Comparison of ENCODE assay signal across 10 cellular contexts in the genomic region with DNA sequence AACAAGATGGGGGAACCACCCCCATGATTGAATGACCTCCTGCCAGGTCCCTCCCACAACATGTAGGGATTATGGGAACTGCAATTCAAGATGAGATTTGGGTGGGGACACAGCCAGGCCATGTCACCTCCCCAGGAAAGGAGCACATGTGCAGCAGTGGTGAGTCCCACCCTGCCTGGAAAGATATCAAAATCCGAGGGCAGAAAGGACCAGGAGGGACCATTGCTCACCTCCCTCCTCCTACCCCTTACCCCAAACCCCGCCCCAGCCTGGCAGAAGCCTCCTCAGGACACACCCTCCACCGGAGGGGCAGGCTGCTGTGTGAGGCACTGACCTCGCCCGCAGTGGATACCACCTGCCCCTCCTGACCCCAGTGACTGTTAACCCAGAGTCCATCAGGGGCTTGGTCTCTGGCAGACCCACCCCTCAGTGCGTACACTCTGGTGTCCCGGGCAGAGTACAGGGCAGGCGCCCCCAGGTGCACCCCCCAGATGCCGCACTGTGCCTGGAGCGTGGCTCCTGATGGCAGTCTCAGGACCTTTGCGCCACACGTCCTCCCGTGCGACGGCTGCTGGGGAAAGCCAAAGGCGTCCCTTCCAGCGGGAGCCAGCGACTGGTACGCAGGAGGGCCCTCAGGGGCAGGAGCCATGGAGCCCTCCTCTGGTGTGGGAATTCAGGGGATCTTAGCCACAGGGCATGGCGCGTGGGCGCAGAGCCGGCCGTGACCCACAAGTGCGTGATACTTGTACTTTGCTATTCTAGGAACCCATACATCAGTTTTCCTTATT. TPM values are rescaled to one million over a fixed set of nuclear protein-coding genes. Genes with fewer than 3 reads are reported as not detected.
DNase-seq lines count a peak whose midpoint lies in the region; ATAC-seq, FAIRE-seq and TF ChIP-seq lines count a peak whose summit lies in the region.
"Had no signal": no experiment of that assay in that cellular context is flagged by ENCODE, and none has a peak within 500 bp of the region (broad histone marks: within the 10 kb centered on the region; RNA-seq: fewer than 3 reads in every experiment).

No MANE protein-coding gene starts in this region.

- no peaks in the 10 kb centered on the region for H3K9me3 ChIP-seq in HepG2 (ENCODE audit: low read length)
- no peaks in the 10 kb centered on the region for H3K9me3 ChIP-seq in tibial artery
- H3K9me3 ChIP-seq: gastroesophageal sphincter had no signal

- peaks cover 22 to 34% of the 10 kb centered on the region in 2 experiments for H3K36me3 ChIP-seq in HepG2 (replicated peaks in 1 of 2; ENCODE audit: control insufficient read depth in 1 of 2, insufficient read depth in 2 of 2, low read length in 2 of 2)
- peaks cover 14 to 64% (median 29%) of the 10 kb centered on the region in 3 donors for H3K36me3 ChIP-seq in tibial artery

- TF ChIP-seq CTCF in HepG2 (CRISPR knock-in tag; IDR thresholded peaks at IDR 0.05) (no peak), tibial artery (IDR thresholded peaks at IDR 0.05) (no peak)

- POLR2A ChIA-PET in HepG2 (lab: Yijun Ruan, JAX): interaction anchor here (0.6 to 3.5 kb wide), 2 partner anchors 11 to 71 kb away, joined by 3 to 27 read pairs; no protein-coding TSS in a partner anchor

- intact Hi-C loops in HepG2 (cut with micrococcal nuclease; ENCODE audit: unreplicated experiment): no loop called here
- intact Hi-C loops in tibial artery (cut with DNase I; ENCODE audit: low total_unique reads): no loop called here

- peaks cover 21% of the 10 kb centered on the region for H3K79me2 ChIP-seq in HepG2 (ENCODE audit: insufficient read depth, low read length)

- DNase-seq in NCI-H82 (lab: John Stamatoyannopoulos, UW) (peak; percentile 24), NCI-H82 treated with DMSO at 0.1 percent for 48 hours (lab: John Stamatoyannopoulos, UW; ENCODE audit: unreplicated experiment) (no peak), HepG2 (ENCODE audit: low spot score) (no peak), tibial artery (no peak), NCI-H187 treated with DMSO at 0.1 percent for 48 hours (lab: John Stamatoyannopoulos, UW) (no peak)

- H3K4me2 ChIP-seq in HepG2 (ENCODE audit: low read depth, low read length): no peak overlapping the region

- TF ChIP-seq RAD21 in HepG2 (CRISPR knock-in tag; IDR thresholded peaks at IDR 0.05): no peak

- H4K20me1 ChIP-seq in HepG2 (ENCODE audit: insufficient read depth, low read length): peaks cover 2% of the 10 kb centered on the region; the same call in 1 of the 2 replicates

- no peak overlapping the region for H2AFZ ChIP-seq in HepG2 (ENCODE audit: low read length)

- no peak; a peak in 1 of 4 replicates for TF ChIP-seq POLR2A in HepG2 (IDR thresholded peaks at IDR 0.05; ENCODE audit: insufficient read depth in 1 of 2, low read depth in 2 of 2, low read length in 2 of 2)

- H3K9ac ChIP-seq in HepG2 (ENCODE audit: insufficient read depth, low read depth, low read length): no peak overlapping the region

- CTCF ChIA-PET in HepG2 (lab: Yijun Ruan, JAX; ENCODE audit: low intra/inter-chr PET ratio, low total read pairs): no interaction called here

- BruUV-seq in HepG2 (replicated peaks; lab: Mats Ljungman, UMichigan): no TSS peak

- no peaks in the 10 kb centered on the region for H3K27me3 ChIP-seq in HepG2 (ENCODE audit: control insufficient read depth in 1 of 2, insufficient read depth in 2 of 2, low read length in 2 of 2)
- no peaks in the 10 kb centered on the region for H3K27me3 ChIP-seq in tibial artery
- H3K27me3 ChIP-seq: gastroesophageal sphincter had no signal

- TF ChIP-seq EP300 in HepG2 (IDR thresholded peaks at IDR 0.05; ENCODE audit: low read depth in 2 of 2, low read length in 2 of 2): no peak
- TF ChIP-seq EP300 in HepG2 (CRISPR knock-in tag; IDR thresholded peaks at IDR 0.05; ENCODE audit: borderline replicate concordance): no peak

- ATAC-seq in HepG2 (no peak; the same call in 1 of the 3 replicates), GM19035 (IDR thresholded peaks at IDR 0.05; ENCODE audit: unreplicated experiment) (no peak), GM18498 (IDR thresholded peaks at IDR 0.05; ENCODE audit: unreplicated experiment) (no peak)

- H3K4me1 ChIP-seq in HepG2 (ENCODE audit: insufficient read depth, low read length): peaks cover 34% of the 10 kb centered on the region
- H3K4me1 ChIP-seq in tibial artery: peaks cover 0 to 23% (median 3%) of the 10 kb centered on the region in 4 donors

- H3K4me3 ChIP-seq in HepG2 (replicated peaks in 1 of 3; ENCODE audit: insufficient read depth in 1 of 3, low read depth in 2 of 3, low read length in 3 of 3) (no peak overlapping the region), tibial artery (no peak overlapping the region)
- H3K4me3 ChIP-seq: gastroesophageal sphincter had no signal

- in situ Hi-C loops in HepG2 (cut with HindIII; ENCODE audit: extremely low pct_ligation_motif_present, low pct_unique_long_range_greater_than_20kb): no loop called here

- 95% methylated on average over 15 of the region's 25 CpGs for WGBS in HepG2 (ENCODE audit: low lambda C conversion rate)

- FAIRE-seq in HepG2 (lab: Jason Lieb, UNC): no peak
- FAIRE-seq: GM19239 had no signal

- H3K27ac ChIP-seq in angular gyrus (ENCODE audit: low read depth, low read length): peak overlapping the region; percentile 52
- no peak overlapping the region for H3K27ac ChIP-seq in HepG2 (ENCODE audit: extremely low read length, insufficient read depth, low read length)
- peak overlapping the region; percentile 44 to 64 for H3K27ac ChIP-seq in tibial artery

RNA-seq across cellular contexts. Expression of a gene that starts 20.9 kb away (rescaled TPM):
- 114 and 151 TPM in 2 replicates for total RNA-seq in HepG2 (2016; rRNA removed; fragmentation: Illumina TruSeq; extraction: Trizol)
- 28.6 and 35.2 TPM in 2 replicates for total RNA-seq in HepG2 (2016; cell fraction: cytosol; rRNA removed; fragmentation: Illumina TruSeq; extraction: Trizol; ENCODE audit: low read depth)
- total RNA-seq in HepG2 (2016; cell fraction: insoluble cytoplasmic fraction; rRNA removed; fragmentation: Illumina TruSeq; extraction: Trizol): 115 and 149 TPM in 2 replicates
- total RNA-seq in HepG2 (2016; cell fraction: membrane; rRNA removed; fragmentation: Illumina TruSeq; extraction: Trizol): 62.0 and 68.5 TPM in 2 replicates
- total RNA-seq in HepG2 (2016; cell fraction: nucleus; rRNA removed; fragmentation: Illumina TruSeq; extraction: Trizol): 61.1 and 71.3 TPM in 2 replicates
- 165 and 184 TPM in 2 replicates for polyA plus RNA-seq in HepG2 (2011; rRNA removed)
- polyA plus RNA-seq in HepG2 (2011; cell fraction: cytosol; rRNA removed): 146 and 162 TPM in 2 replicates
- 215 and 264 TPM in 2 replicates for polyA plus RNA-seq in HepG2 (2011; cell fraction: nucleus; rRNA removed)
- polyA plus RNA-seq in HepG2 (2012): 82.4 and 87.9 TPM in 2 replicates
- polyA plus RNA-seq in HepG2 (2016; cell fraction: cytosol; fragmentation: Illumina TruSeq; extraction: Trizol; ENCODE audit: low read depth): 45.4 and 55.7 TPM in 2 replicates
- 135 and 141 TPM in 2 replicates for polyA plus RNA-seq in HepG2 (2016; cell fraction: insoluble cytoplasmic fraction; fragmentation: Illumina TruSeq; extraction: Trizol; ENCODE audit: low read depth)
- 56.2 and 56.5 TPM in 2 replicates for polyA plus RNA-seq in HepG2 (2016; cell fraction: membrane; fragmentation: Illumina TruSeq; extraction: Trizol; ENCODE audit: low read depth)
- 113 and 114 TPM in 2 replicates for polyA plus RNA-seq in HepG2 (2016; cell fraction: nucleus; fragmentation: Illumina TruSeq; extraction: Trizol; ENCODE audit: insufficient read depth, low read depth)
- 159 and 241 TPM in 2 replicates for polyA minus RNA-seq in HepG2 (2011; rRNA and poly(A)+ RNA removed; ENCODE audit: low replicate concordance)
- polyA minus RNA-seq in HepG2 (2011; cell fraction: cytosol; rRNA and poly(A)+ RNA removed): 48.1 and 61.1 TPM in 2 replicates
- 60.5 and 61.0 TPM in 2 replicates for polyA minus RNA-seq in HepG2 (2011; cell fraction: nucleus; rRNA and poly(A)+ RNA removed)

RNA-seq across cellular contexts. Expression of a gene that starts 36.3 kb away (rescaled TPM):
- total RNA-seq in HepG2 (2016; rRNA removed; fragmentation: Illumina TruSeq; extraction: Trizol): 11.7 and 15.8 TPM in 2 replicates
- total RNA-seq in HepG2 (2016; cell fraction: cytosol; rRNA removed; fragmentation: Illumina TruSeq; extraction: Trizol; ENCODE audit: low read depth): 8.0 and 9.1 TPM in 2 replicates
- total RNA-seq in HepG2 (2016; cell fraction: insoluble cytoplasmic fraction; rRNA removed; fragmentation: Illumina TruSeq; extraction: Trizol): 11.9 and 14.9 TPM in 2 replicates
- 9.8 and 11.8 TPM in 2 replicates for total RNA-seq in HepG2 (2016; cell fraction: membrane; rRNA removed; fragmentation: Illumina TruSeq; extraction: Trizol)
- total RNA-seq in HepG2 (2016; cell fraction: nucleus; rRNA removed; fragmentation: Illumina TruSeq; extraction: Trizol): 6.6 and 7.1 TPM in 2 replicates
- polyA plus RNA-seq in HepG2 (2011; rRNA removed): 94.1 and 110 TPM in 2 replicates
- polyA plus RNA-seq in HepG2 (2011; cell fraction: cytosol; rRNA removed): 129 and 137 TPM in 2 replicates
- 53.4 and 59.2 TPM in 2 replicates for polyA plus RNA-seq in HepG2 (2011; cell fraction: nucleus; rRNA removed)
- 58.7 and 69.9 TPM in 2 replicates for polyA plus RNA-seq in HepG2 (2012)
- polyA plus RNA-seq in HepG2 (2016; cell fraction: cytosol; fragmentation: Illumina TruSeq; extraction: Trizol; ENCODE audit: low read depth): 34.3 and 43.0 TPM in 2 replicates
- 53.0 and 57.2 TPM in 2 replicates for polyA plus RNA-seq in HepG2 (2016; cell fraction: insoluble cytoplasmic fraction; fragmentation: Illumina TruSeq; extraction: Trizol; ENCODE audit: low read depth)
- 32.8 and 40.2 TPM in 2 replicates for polyA plus RNA-seq in HepG2 (2016; cell fraction: membrane; fragmentation: Illumina TruSeq; extraction: Trizol; ENCODE audit: low read depth)
- 34.9 and 36.2 TPM in 2 replicates for polyA plus RNA-seq in HepG2 (2016; cell fraction: nucleus; fragmentation: Illumina TruSeq; extraction: Trizol; ENCODE audit: insufficient read depth, low read depth)
- polyA minus RNA-seq in HepG2 (2011; rRNA and poly(A)+ RNA removed; ENCODE audit: low replicate concordance): 37.2 and 51.7 TPM in 2 replicates
- 24.0 and 25.6 TPM in 2 replicates for polyA minus RNA-seq in HepG2 (2011; cell fraction: cytosol; rRNA and poly(A)+ RNA removed)
- 9.0 and 15.4 TPM in 2 replicates for polyA minus RNA-seq in HepG2 (2011; cell fraction: nucleus; rRNA and poly(A)+ RNA removed)

RNA-seq across cellular contexts. Expression of a gene that starts 49.5 kb away (rescaled TPM):
- 24.6 and 35.1 TPM in 2 replicates for total RNA-seq in HepG2 (2016; rRNA removed; fragmentation: Illumina TruSeq; extraction: Trizol)
- 16.9 and 17.1 TPM in 2 replicates for total RNA-seq in HepG2 (2016; cell fraction: cytosol; rRNA removed; fragmentation: Illumina TruSeq; extraction: Trizol; ENCODE audit: low read depth)
- total RNA-seq in HepG2 (2016; cell fraction: insoluble cytoplasmic fraction; rRNA removed; fragmentation: Illumina TruSeq; extraction: Trizol): 24.1 and 32.9 TPM in 2 replicates
- total RNA-seq in HepG2 (2016; cell fraction: membrane; rRNA removed; fragmentation: Illumina TruSeq; extraction: Trizol): 10.3 and 11.2 TPM in 2 replicates
- 29.9 and 34.8 TPM in 2 replicates for total RNA-seq in HepG2 (2016; cell fraction: nucleus; rRNA removed; fragmentation: Illumina TruSeq; extraction: Trizol)
- polyA plus RNA-seq in HepG2 (2011; rRNA removed): 20.1 and 22.2 TPM in 2 replicates
- polyA plus RNA-seq in HepG2 (2011; cell fraction: cytosol; rRNA removed): 11.2 and 11.3 TPM in 2 replicates
- 110 and 114 TPM in 2 replicates for polyA plus RNA-seq in HepG2 (2011; cell fraction: nucleus; rRNA removed)
- polyA plus RNA-seq in HepG2 (2012): 22.7 and 27.0 TPM in 2 replicates
- 3.0 and 3.7 TPM in 2 replicates for polyA plus RNA-seq in HepG2 (2016; cell fraction: cytosol; fragmentation: Illumina TruSeq; extraction: Trizol; ENCODE audit: low read depth)
- 25.7 and 32.8 TPM in 2 replicates for polyA plus RNA-seq in HepG2 (2016; cell fraction: insoluble cytoplasmic fraction; fragmentation: Illumina TruSeq; extraction: Trizol; ENCODE audit: low read depth)
- polyA plus RNA-seq in HepG2 (2016; cell fraction: membrane; fragmentation: Illumina TruSeq; extraction: Trizol; ENCODE audit: low read depth): 4.3 and 6.1 TPM in 2 replicates
- polyA plus RNA-seq in HepG2 (2016; cell fraction: nucleus; fragmentation: Illumina TruSeq; extraction: Trizol; ENCODE audit: insufficient read depth, low read depth): 70.6 and 74.1 TPM in 2 replicates
- polyA minus RNA-seq in HepG2 (2011; rRNA and poly(A)+ RNA removed; ENCODE audit: low replicate concordance): 9.8 and 26.9 TPM in 2 replicates
- polyA minus RNA-seq in HepG2 (2011; cell fraction: cytosol; rRNA and poly(A)+ RNA removed): 5.9 and 9.7 TPM in 2 replicates
- 27.0 and 37.2 TPM in 2 replicates for polyA minus RNA-seq in HepG2 (2011; cell fraction: nucleus; rRNA and poly(A)+ RNA removed)
